ENCODE assay signal across 8 cellular contexts in the genomic region with DNA sequence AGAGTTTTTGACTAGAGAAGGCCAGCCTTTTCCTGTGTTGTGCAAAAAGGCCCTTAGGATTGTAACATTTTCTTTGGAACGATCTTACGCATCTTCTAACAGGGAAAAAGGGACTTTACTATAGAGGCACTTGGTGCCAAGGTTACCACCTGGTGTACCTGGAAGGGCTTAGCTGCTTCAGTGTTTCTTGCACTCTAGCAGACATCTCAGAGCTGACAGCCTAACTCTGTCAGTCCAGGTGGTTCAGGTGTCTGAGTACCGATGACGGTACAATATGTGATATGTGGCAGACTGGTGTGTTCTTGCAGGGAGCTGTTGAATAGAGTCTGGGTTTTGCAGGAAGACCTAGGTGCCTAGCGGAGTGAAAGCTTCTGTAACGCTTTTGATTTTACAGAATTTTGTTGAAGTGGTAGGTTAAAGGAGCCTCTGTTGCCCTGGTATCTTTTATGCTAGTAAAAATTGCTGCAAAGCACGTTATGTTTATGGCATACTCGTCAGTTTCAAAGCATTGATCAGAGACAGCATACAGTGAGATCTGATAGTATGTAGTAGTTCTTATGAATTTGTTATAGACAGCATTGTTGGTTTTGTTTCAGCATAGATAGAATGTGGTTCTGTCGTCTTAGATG. TPM values are rescaled to one million over a fixed set of nuclear protein-coding genes. Genes with fewer than 3 reads are reported as not detected.
DNase-seq lines count a peak whose midpoint lies in the region; ATAC-seq, FAIRE-seq and TF ChIP-seq lines count a peak whose summit lies in the region.

No MANE protein-coding gene starts in this region.

- ATAC-seq in K562: no peak
- ATAC-seq in HepG2: 0 out of 3 replicates have a peak, but pooled peaks have one; percentile 6

- BruUV-seq in K562 (replicated peaks; lab: Mats Ljungman, UMichigan): no TSS peak
- BruUV-seq in HepG2 (replicated peaks; lab: Mats Ljungman, UMichigan): no TSS peak

- H3K9me3 ChIP-seq in K562 (replicated peaks; ENCODE audit: control insufficient read depth, insufficient read depth, low read depth, low read length) (no peaks in the 10 kb centered on the region), HepG2 (ENCODE audit: low read length) (no peaks in the 10 kb centered on the region), thyroid gland (no peaks in the 10 kb centered on the region)

- peak overlapping the region; percentile 87 for H3K4me2 ChIP-seq in K562 (ENCODE audit: insufficient read depth, low read length)
- H3K4me2 ChIP-seq in HepG2 (ENCODE audit: low read depth, low read length): peak overlapping the region; percentile 77

- TF ChIP-seq RAD21 in K562 (CRISPR knock-in tag; conservative IDR thresholded peaks at IDR 0.05 in 1 of 2, IDR thresholded peaks at IDR 0.05 in 1 of 2): no peak
- TF ChIP-seq RAD21 in HepG2 (CRISPR knock-in tag; IDR thresholded peaks at IDR 0.05): no peak

- TF ChIP-seq EP300 in K562 (IDR thresholded peaks at IDR 0.05; ENCODE audit: low read length): 0 out of 2 replicates have a peak, but pooled peaks have one; percentile 0
- TF ChIP-seq EP300 in HepG2 (IDR thresholded peaks at IDR 0.05; ENCODE audit: low read depth in 2 of 2, low read length in 2 of 2): no peak
- no peak for TF ChIP-seq EP300 in HepG2 (CRISPR knock-in tag; IDR thresholded peaks at IDR 0.05; ENCODE audit: borderline replicate concordance)

- TF ChIP-seq POLR2A in K562 (conservative IDR thresholded peaks at IDR 0.05) (no peak), HepG2 (IDR thresholded peaks at IDR 0.05; ENCODE audit: insufficient read depth in 1 of 2, low read depth in 2 of 2, low read length in 2 of 2) (no peak), thyroid gland (IDR thresholded peaks at IDR 0.05) (peak in 1 of 2 donors; percentile 58)

- TF ChIP-seq CTCF in K562 (IDR thresholded peaks at IDR 0.05 in 2 of 3, conservative IDR thresholded peaks at IDR 0.05 in 1 of 3; ENCODE audit: insufficient read depth in 2 of 3, low read depth in 1 of 3, low read length in 3 of 3) (no peak), HepG2 (CRISPR knock-in tag; IDR thresholded peaks at IDR 0.05) (no peak), thyroid gland (IDR thresholded peaks at IDR 0.05) (no peak)

- in situ Hi-C loops in K562 (cut with MboI) (no loop called here), HepG2 (cut with HindIII; ENCODE audit: extremely low pct_ligation_motif_present, low pct_unique_long_range_greater_than_20kb) (loop anchor here (10.0 kb wide), 1 partner anchor 247 kb away; no protein-coding TSS in a partner anchor)

- intact Hi-C loops in K562 (cut with micrococcal nuclease) (loop anchor here (5.0 kb wide), 1 partner anchor 286 kb away; no protein-coding TSS in a partner anchor), HepG2 (cut with micrococcal nuclease; ENCODE audit: unreplicated experiment) (no loop called here), thyroid gland (cut with DNase I) (no loop called here)

- H3K27ac ChIP-seq in K562 (ENCODE audit: extremely low read depth, low read depth, low read length) (no peak overlapping the region), HepG2 (ENCODE audit: extremely low read length, insufficient read depth, low read length) (peak overlapping the region; percentile 47), thyroid gland (peak overlapping the region; percentile 4 to 95 (median 87))

- 3% methylated on average over 9 of the region's 9 CpGs for WGBS in K562 (ENCODE audit: insufficient coverage, low coverage, missing lambda C conversion rate)
- WGBS in HepG2 (ENCODE audit: low lambda C conversion rate): 0% methylated on average over 9 of the region's 9 CpGs
- 5 to 7% methylated on average over 9 of the region's 9 CpGs for WGBS in thyroid gland, 2 donors

- POLR2A ChIA-PET in K562 (lab: Yijun Ruan, JAX) (interaction anchor here (0.6 to 1.3 kb wide), 6 partner anchors 12 to 244 kb away, joined by 3 to 5 read pairs (median 3); no protein-coding TSS in a partner anchor), HepG2 (lab: Yijun Ruan, JAX) (interaction anchor here (0.9 to 1.1 kb wide), 2 partner anchors 41 to 47 kb away, joined by 3 read pairs; no protein-coding TSS in a partner anchor)

- FAIRE-seq in K562 (lab: Jason Lieb, UNC): peak; percentile 75
- FAIRE-seq in HepG2 (lab: Jason Lieb, UNC): no peak

- H3K27me3 ChIP-seq in K562 (ENCODE audit: control insufficient read depth in 2 of 2, insufficient read depth in 2 of 2, low read length in 2 of 2): peaks cover 6 to 13% of the 10 kb centered on the region in 2 experiments; a peak in 4 of 5 replicates
- H3K27me3 ChIP-seq in HepG2 (ENCODE audit: control insufficient read depth in 1 of 2, insufficient read depth in 2 of 2, low read length in 2 of 2): no peaks in the 10 kb centered on the region; a peak in 1 of 5 replicates
- H3K27me3 ChIP-seq in thyroid gland: no peaks in the 10 kb centered on the region

- CTCF ChIA-PET in K562 (lab: Yijun Ruan, JAX; ENCODE audit: low intra/inter-chr PET ratio): no interaction called here
- CTCF ChIA-PET in HepG2 (lab: Yijun Ruan, JAX; ENCODE audit: low intra/inter-chr PET ratio, low total read pairs): no interaction called here

- H3K79me2 ChIP-seq in K562 (ENCODE audit: control insufficient read depth, insufficient read depth, low read length) (0 out of 3 replicates have a peak, but pooled peaks cover 3% of the 10 kb centered on the region), HepG2 (ENCODE audit: insufficient read depth, low read length) (peaks cover 60% of the 10 kb centered on the region)

- H4K20me1 ChIP-seq in K562 (replicated peaks; ENCODE audit: control insufficient read depth, insufficient read depth, low read length): peaks cover 8% of the 10 kb centered on the region
- H4K20me1 ChIP-seq in HepG2 (ENCODE audit: insufficient read depth, low read length): peaks cover 5% of the 10 kb centered on the region; the same call in 1 of the 2 replicates

- H3K36me3 ChIP-seq in K562 (ENCODE audit: control insufficient read depth, insufficient read depth, low read length): no peaks in the 10 kb centered on the region
- H3K36me3 ChIP-seq in HepG2 (replicated peaks in 1 of 2; ENCODE audit: control insufficient read depth in 1 of 2, insufficient read depth in 2 of 2, low read length in 2 of 2): no peaks in the 10 kb centered on the region
- no peaks in the 10 kb centered on the region for H3K36me3 ChIP-seq in thyroid gland

- peak overlapping the region; percentile 91; the same call in 1 of the 2 replicates for H2AFZ ChIP-seq in K562 (ENCODE audit: low read depth, low read length)
- no peak overlapping the region for H2AFZ ChIP-seq in HepG2 (ENCODE audit: low read length)

- DNase-seq in NCI-H1092 treated with DMSO at 0.1 percent for 48 hours (lab: John Stamatoyannopoulos, UW) (peak; percentile 25), NCI-H1092 (lab: John Stamatoyannopoulos, UW) (no peak), NCI-H345 (lab: John Stamatoyannopoulos, UW) (peak; percentile 29), K562 (ENCODE audit: extremely low read depth in 1 of 4, low spot score in 3 of 4) (peak in 1 of 4 experiments; percentile 18), HepG2 (ENCODE audit: low spot score) (peak; percentile 31), thyroid gland (peak; percentile 45 to 52), SKM-1 treated with dmso at 0.1 percent for 144 hours (lab: John Stamatoyannopoulos, UW; ENCODE audit: unreplicated experiment) (no peak), HPDE6-E6E7 (ENCODE audit: extremely low spot score) (no peak)

- H3K4me3 ChIP-seq in K562 (peak overlapping the region; percentile 55), HepG2 (replicated peaks in 1 of 3; ENCODE audit: insufficient read depth in 1 of 3, low read depth in 2 of 3, low read length in 3 of 3) (peak overlapping the region; percentile 66 to 89 (median 77)), thyroid gland (replicated peaks in 1 of 3) (peak overlapping the region; percentile 84 to 97 (median 86))

- no peaks in the 10 kb centered on the region for H3K9me1 ChIP-seq in K562 (ENCODE audit: control insufficient read depth, insufficient read depth, low read length)

- H3K4me1 ChIP-seq in K562 (replicated peaks in 1 of 2; ENCODE audit: control insufficient read depth in 2 of 2, insufficient read depth in 2 of 2, low read length in 2 of 2) (peaks cover 17 to 23% of the 10 kb centered on the region in 2 experiments; a peak in 4 of 5 replicates), HepG2 (ENCODE audit: insufficient read depth, low read length) (peaks cover 52% of the 10 kb centered on the region), thyroid gland (peaks cover 4 to 22% of the 10 kb centered on the region in 2 donors)

- peak overlapping the region in 1 of 2 experiments; percentile 93; a peak in 1 of 4 replicates for H3K9ac ChIP-seq in K562 (ENCODE audit: insufficient read depth in 1 of 2, low read depth in 2 of 2, low read length in 2 of 2)
- peak overlapping the region; percentile 84 for H3K9ac ChIP-seq in HepG2 (ENCODE audit: insufficient read depth, low read depth, low read length)

RNA-seq across cellular contexts. Expression of gene MAGI3, which starts 1.4 kb away (rescaled TPM):
- 12.1 and 22.5 TPM in 2 replicates for total RNA-seq in K562 (2011; cell fraction: chromatin; rRNA removed; ENCODE audit: low replicate concordance)
- 4.5 and 6.1 TPM in 2 replicates for total RNA-seq in K562 (2011; cell fraction: nucleolus; rRNA removed)
- total RNA-seq in K562 (2011; cell fraction: nucleoplasm; rRNA removed): 22.1 and 43.9 TPM in 2 replicates
- total RNA-seq in K562 (2014; rRNA removed) (3.7 and 4.7 TPM in 2 replicates), K562 (2014; rRNA removed; fragmentation: Illumina TruSeq; extraction: Trizol) (5.5 and 6.3 TPM in 2 replicates), K562 (2015; rRNA removed; fragmentation: Illumina TruSeq; extraction: Trizol) (6.0 and 7.0 TPM in 2 replicates), K562 (2021) (6.1 and 6.5 TPM in 2 replicates), HepG2 (2016; rRNA removed; fragmentation: Illumina TruSeq; extraction: Trizol) (11.3 and 11.8 TPM in 2 replicates), thyroid gland (10 to 100 TPM; 52.9 to 91.0 (median 61.9) TPM)
- polyA plus RNA-seq in K562 (2011; rRNA removed) (8.6 and 9.1 TPM in 2 replicates), K562 (2014; fragmentation: Illumina TruSeq; extraction: Trizol) (3.6 and 5.6 TPM in 2 replicates), K562 (2014; fragmentation: Nextera tagmentation; extraction: Ambion mirVana) (1 to 10 TPM; 1.0 to 1.2 TPM), K562 (2014; rRNA removed) (3.3 and 3.9 TPM in 2 replicates), HepG2 (2011; rRNA removed) (3.8 and 4.0 TPM in 2 replicates)
- polyA plus RNA-seq in K562 (2011; cell fraction: cytosol; rRNA removed): 2.5 and 6.2 TPM in 2 replicates
- 9.3 and 11.5 TPM in 2 replicates for polyA plus RNA-seq in K562 (2011; cell fraction: nucleus; rRNA removed)
- 2.9 and 4.4 TPM in 2 replicates for polyA plus RNA-seq in K562 (2012)
- polyA minus RNA-seq in K562 (2011; rRNA and poly(A)+ RNA removed): 20.0 and 33.6 TPM in 2 replicates
- polyA minus RNA-seq in K562 (2011; cell fraction: cytosol; rRNA and poly(A)+ RNA removed): 5.6 and 6.2 TPM in 2 replicates
- 24.0 and 37.2 TPM in 2 replicates for polyA minus RNA-seq in K562 (2011; cell fraction: nucleus; rRNA and poly(A)+ RNA removed)
- total RNA-seq in HepG2 (2016; cell fraction: cytosol; rRNA removed; fragmentation: Illumina TruSeq; extraction: Trizol; ENCODE audit: low read depth): 2.4 and 2.5 TPM in 2 replicates
- total RNA-seq in HepG2 (2016; cell fraction: insoluble cytoplasmic fraction; rRNA removed; fragmentation: Illumina TruSeq; extraction: Trizol): 10.8 and 10.9 TPM in 2 replicates
- 5.3 and 5.6 TPM in 2 replicates for total RNA-seq in HepG2 (2016; cell fraction: membrane; rRNA removed; fragmentation: Illumina TruSeq; extraction: Trizol)
- total RNA-seq in HepG2 (2016; cell fraction: nucleus; rRNA removed; fragmentation: Illumina TruSeq; extraction: Trizol): 18.0 and 21.7 TPM in 2 replicates
- polyA plus RNA-seq in HepG2 (2011; cell fraction: cytosol; rRNA removed): 1.9 and 3.0 TPM in 2 replicates
- polyA plus RNA-seq in HepG2 (2011; cell fraction: nucleus; rRNA removed): 4.6 and 4.7 TPM in 2 replicates
- 6.0 and 6.8 TPM in 2 replicates for polyA plus RNA-seq in HepG2 (2012)
- 0.72 and 1.0 TPM in 2 replicates for polyA plus RNA-seq in HepG2 (2016; cell fraction: cytosol; fragmentation: Illumina TruSeq; extraction: Trizol; ENCODE audit: low read depth)
- 8.4 TPM in 2 replicates for polyA plus RNA-seq in HepG2 (2016; cell fraction: insoluble cytoplasmic fraction; fragmentation: Illumina TruSeq; extraction: Trizol; ENCODE audit: low read depth)
- polyA plus RNA-seq in HepG2 (2016; cell fraction: membrane; fragmentation: Illumina TruSeq; extraction: Trizol; ENCODE audit: low read depth): 1.9 and 2.3 TPM in 2 replicates
- 6.9 and 7.8 TPM in 2 replicates for polyA plus RNA-seq in HepG2 (2016; cell fraction: nucleus; fragmentation: Illumina TruSeq; extraction: Trizol; ENCODE audit: insufficient read depth, low read depth)
- polyA minus RNA-seq in HepG2 (2011; rRNA and poly(A)+ RNA removed; ENCODE audit: low replicate concordance): 10.8 and 19.5 TPM in 2 replicates
- polyA minus RNA-seq in HepG2 (2011; cell fraction: cytosol; rRNA and poly(A)+ RNA removed): 6.1 and 7.5 TPM in 2 replicates
- polyA minus RNA-seq in HepG2 (2011; cell fraction: nucleus; rRNA and poly(A)+ RNA removed): 57.9 and 58.3 TPM in 2 replicates

Comparison
In these comparisons a context has a peak if more than half of its experiments do, and no peak if none do; other contexts are left out.
1. DNase-seq: peak in NCI-H1092 treated with DMSO at 0.1 percent for 48 hours (single experiment), NCI-H345 (single experiment), HepG2 (single experiment) and thyroid gland (2 of 2); none in NCI-H1092 (single experiment), SKM-1 treated with dmso at 0.1 percent for 144 hours (single experiment) and HPDE6-E6E7 (single experiment).
2. Peak in every context shown above with its lines, with median percentiles within 50 percentile points of each other: H3K4me3 ChIP-seq.